ENCODE assay signal across 19 cellular contexts in genomic region chr20:8670900-8671229, GRCh38.
DNase-seq lines count a peak whose midpoint lies in the region; ATAC-seq and TF ChIP-seq lines count a peak whose summit lies in the region.
"Had no signal": no experiment of that assay in that cellular context is flagged by ENCODE, and none has a peak within 500 bp of the region (broad histone marks: within the 10 kb centered on the region; RNA-seq: fewer than 3 reads in every experiment).

No MANE protein-coding gene starts in this region.

- H3K27ac ChIP-seq in gastrocnemius medialis: no peak overlapping the region
- H3K27ac ChIP-seq: 22Rv1 had no signal

- in situ Hi-C loops in gastrocnemius medialis (cut with MboI; ENCODE audit: low sequenced_read_pairs in 4 of 4): no loop called here

- H3K4me1 ChIP-seq in gastrocnemius medialis (peaks cover 20 to 22% of the 10 kb centered on the region in 2 donors), Caco-2 (peaks cover 7% of the 10 kb centered on the region; the same call in 1 of the 2 replicates)

- H3K4me3 ChIP-seq in gastrocnemius medialis: no peak overlapping the region
- H3K4me3 ChIP-seq in Caco-2 (ENCODE audit: low read depth, low read length): no peak overlapping the region

- H3K27me3 ChIP-seq in gastrocnemius medialis (no peaks in the 10 kb centered on the region), Caco-2 (replicated peaks; ENCODE audit: control insufficient read depth, insufficient read depth, low read length) (no peaks in the 10 kb centered on the region)

- no peak for TF ChIP-seq CTCF in gastrocnemius medialis (IDR thresholded peaks at IDR 0.05 in 4 of 5, conservative IDR thresholded peaks at IDR 0.05 in 1 of 5)
- TF ChIP-seq CTCF in Caco-2 (IDR thresholded peaks at IDR 0.05; ENCODE audit: insufficient read depth in 1 of 2, low read depth in 1 of 2, low read length in 1 of 2, severe bottlenecking in 1 of 2, unreplicated experiment in 1 of 2): no peak

- CTCF ChIA-PET in Caco-2 (lab: Charles Lee): no interaction called here

- intact Hi-C loops in gastrocnemius medialis (cut with DNase I; ENCODE audit: low total_unique reads) (no loop called here), Caco-2 (cut with micrococcal nuclease; ENCODE audit: unreplicated experiment) (no loop called here)

- H3K27ac Mint-ChIP-seq in Caco-2 (ENCODE audit: unreplicated experiment): no peak overlapping the region
- H3K27ac Mint-ChIP-seq: activated B cell treated with CpG ODN at 0.5 μM for 24 hours; activated CD4-positive, alpha-beta memory T cell treated with anti-CD3 and anti-CD28 coated beads for 36 hours; natural killer cell treated with Interleukin-12 subunit alpha and Interleukin-12 subunit beta and Interleukin-15 and Interleukin-18, amount 100 ng/mL, for 72 hours had no signal

- H3K9me3 ChIP-seq in gastrocnemius medialis: no peaks in the 10 kb centered on the region
- no peaks in the 10 kb centered on the region for H3K9me3 ChIP-seq in Caco-2

- peak; percentile 81 to 94 for ATAC-seq in gastrocnemius medialis
- no peak for ATAC-seq in left lobe of liver
- ATAC-seq: HCT116; natural killer cell treated with Interleukin-12 subunit alpha and Interleukin-12 subunit beta and Interleukin-15 and Interleukin-18, amount 100 ng/mL, for 72 hours had no signal

- H3K27me3 Mint-ChIP-seq in Caco-2 (ENCODE audit: insufficient read depth, unreplicated experiment): no peaks in the 10 kb centered on the region
- H3K27me3 Mint-ChIP-seq: activated B cell treated with CpG ODN at 0.5 μM for 24 hours; activated CD4-positive, alpha-beta memory T cell treated with anti-CD3 and anti-CD28 coated beads for 36 hours; natural killer cell treated with Interleukin-12 subunit alpha and Interleukin-12 subunit beta and Interleukin-15 and Interleukin-18, amount 100 ng/mL, for 72 hours had no signal

- BruUV-seq in Caco-2 (replicated peaks; lab: Mats Ljungman, UMichigan): no TSS peak

- H3K4me1 Mint-ChIP-seq in Caco-2 (ENCODE audit: low read depth, unreplicated experiment): peaks cover 12% of the 10 kb centered on the region
- H3K4me1 Mint-ChIP-seq: activated B cell treated with CpG ODN at 0.5 μM for 24 hours had no signal

- H3K36me3 ChIP-seq in gastrocnemius medialis: no peaks in the 10 kb centered on the region
- H3K36me3 ChIP-seq in Caco-2 (ENCODE audit: control insufficient read depth, insufficient read depth, low read length): no peaks in the 10 kb centered on the region; the same call in 1 of the 2 replicates

- peaks cover 2% of the 10 kb centered on the region for H3K9me3 Mint-ChIP-seq in Caco-2 (ENCODE audit: unreplicated experiment)
- H3K9me3 Mint-ChIP-seq: activated B cell treated with CpG ODN at 0.5 μM for 24 hours; activated CD4-positive, alpha-beta memory T cell treated with anti-CD3 and anti-CD28 coated beads for 36 hours; natural killer cell treated with Interleukin-12 subunit alpha and Interleukin-12 subunit beta and Interleukin-15 and Interleukin-18, amount 100 ng/mL, for 72 hours had no signal

- TF ChIP-seq POLR2A in gastrocnemius medialis (IDR thresholded peaks at IDR 0.05): no peak

- POLR2A ChIA-PET in Caco-2 (lab: Charles Lee): no interaction called here

- no peak overlapping the region for H3K4me3 Mint-ChIP-seq in Caco-2 (ENCODE audit: unreplicated experiment)
- H3K4me3 Mint-ChIP-seq: activated B cell treated with CpG ODN at 0.5 μM for 24 hours; activated CD4-positive, alpha-beta memory T cell treated with anti-CD3 and anti-CD28 coated beads for 36 hours; natural killer cell treated with Interleukin-12 subunit alpha and Interleukin-12 subunit beta and Interleukin-15 and Interleukin-18, amount 100 ng/mL, for 72 hours had no signal

- peaks cover 36% of the 10 kb centered on the region for H3K36me3 Mint-ChIP-seq in Caco-2 (ENCODE audit: insufficient read depth, unreplicated experiment)
- H3K36me3 Mint-ChIP-seq: natural killer cell treated with Interleukin-12 subunit alpha and Interleukin-12 subunit beta and Interleukin-15 and Interleukin-18, amount 100 ng/mL, for 72 hours had no signal

- peak; percentile 2 for DNase-seq in NCI-H1092 treated with DMSO at 0.1 percent for 48 hours (lab: John Stamatoyannopoulos, UW)
- DNase-seq in NCI-H1092 (lab: John Stamatoyannopoulos, UW): no peak
- peak; percentile 76 for DNase-seq in NCI-H69 (lab: John Stamatoyannopoulos, UW)
- DNase-seq in cerebellar nuclear complex (lab: John Stamatoyannopoulos, UW): peak; percentile 37 to 64
- DNase-seq in gastrocnemius medialis: peak; percentile 16 to 26
- DNase-seq in NCI-H2227 (lab: John Stamatoyannopoulos, UW; ENCODE audit: unreplicated experiment): no peak
- DNase-seq in left lobe of liver (ENCODE audit: low spot score): no peak
- DNase-seq in Caco-2: no peak
- DNase-seq: activated B cell treated with CpG ODN at 0.5 μM for 24 hours; activated CD4-positive, alpha-beta memory T cell treated with anti-CD3 and anti-CD28 coated beads for 36 hours; activated naive CD4-positive, alpha-beta T cell; anterior cingulate cortex; GDM1; NCI-H1436 treated with DMSO at 0.1 percent for 48 hours; SIG-M5; stimulated activated CD4-positive, alpha-beta T cell treated with anti-CD3 and anti-CD28 coated beads, Interleukin-4, amount 100 ng/mL, for 4 hours had no signal

Comparison
In these comparisons a context has a peak if more than half of its experiments do, and no peak if none do; other contexts are left out.
1. DNase-seq: peak in NCI-H1092 treated with DMSO at 0.1 percent for 48 hours (single experiment), NCI-H69 (single experiment), cerebellar nuclear complex (2 of 2) and gastrocnemius medialis (2 of 2); none in NCI-H1092 (single experiment), NCI-H2227 (single experiment), left lobe of liver (single experiment) and Caco-2 (0 of 2).